In genomic region chr11:62104816-62105610, GRCh38 we compare ENCODE assay signal across 10 cellular contexts. TPM values are rescaled to one million over a fixed set of nuclear protein-coding genes. Genes with fewer than 3 reads are reported as not detected.
DNase-seq lines count a peak whose midpoint lies in the region; ATAC-seq and TF ChIP-seq lines count a peak whose summit lies in the region.
"Had no signal": no experiment of that assay in that cellular context is flagged by ENCODE, and none has a peak within 500 bp of the region (broad histone marks: within the 10 kb centered on the region; RNA-seq: fewer than 3 reads in every experiment).

No MANE protein-coding gene starts in this region.

- POLR2A ChIA-PET in activated CD4-positive, alpha-beta T cell treated with anti-CD3 and anti-CD28 coated beads for 36 hours (lab: Charles Lee): no interaction called here

- H3K27me3 Mint-ChIP-seq in activated CD4-positive, alpha-beta T cell treated with anti-CD3 and anti-CD28 coated beads for 36 hours: no peaks in the 10 kb centered on the region

- H3K4me3 ChIP-seq in mammary epithelial cell (replicated peaks in 1 of 3; ENCODE audit: insufficient read depth in 1 of 3, low read depth in 2 of 3, low read length in 3 of 3) (no peak overlapping the region), left lung (peak overlapping the region in 1 of 2 donors; percentile 4), testis (peak overlapping the region in 1 of 2 donors; percentile 1)
- H3K4me3 ChIP-seq: HAP-1 had no signal

- H3K4me1 ChIP-seq in mammary epithelial cell (ENCODE audit: insufficient read depth, low read length) (no peaks in the 10 kb centered on the region), left lung (peaks cover 10 to 16% of the 10 kb centered on the region in 2 donors), testis (peaks cover 12% of the 10 kb centered on the region)
- H3K4me1 ChIP-seq: HAP-1 had no signal

- BruUV-seq in mammary epithelial cell (replicated peaks; lab: Mats Ljungman, UMichigan): no TSS peak

- no peak for TF ChIP-seq CTCF in mammary epithelial cell (conservative IDR thresholded peaks at IDR 0.05 in 1 of 2, IDR thresholded peaks at IDR 0.05 in 1 of 2; ENCODE audit: extremely low read depth in 1 of 2, insufficient read depth in 1 of 2, low read depth in 1 of 2, low read length in 2 of 2)
- no peak for TF ChIP-seq CTCF in left lung (IDR thresholded peaks at IDR 0.05)
- TF ChIP-seq CTCF in testis (IDR thresholded peaks at IDR 0.05): no peak

- H3K9me3 Mint-ChIP-seq in activated CD4-positive, alpha-beta T cell treated with anti-CD3 and anti-CD28 coated beads for 36 hours (ENCODE audit: low read depth): peaks cover 4% of the 10 kb centered on the region

- DNase-seq in activated CD4-positive, alpha-beta T cell treated with anti-CD3 and anti-CD28 coated beads for 36 hours: no peak
- DNase-seq in activated CD4-positive, alpha-beta T cell treated with anti-CD3 and anti-CD28 coated beads, Interleukin-2, amount 50 U/mL, for 4 hours: no peak
- DNase-seq in mammary epithelial cell (no peak), left lung (no peak), testis (no peak)
- DNase-seq: NCI-H226 had no signal

- no peak overlapping the region for H3K4me2 ChIP-seq in mammary epithelial cell (ENCODE audit: insufficient read depth, low read depth, low read length)

- no peak for TF ChIP-seq POLR2A in testis (IDR thresholded peaks at IDR 0.05)

- H3K27me3 ChIP-seq in mammary epithelial cell (ENCODE audit: insufficient read depth, low read length) (no peaks in the 10 kb centered on the region), left lung (no peaks in the 10 kb centered on the region), testis (no peaks in the 10 kb centered on the region)

- H3K4me1 Mint-ChIP-seq in activated CD4-positive, alpha-beta T cell treated with anti-CD3 and anti-CD28 coated beads for 36 hours: peaks cover 16% of the 10 kb centered on the region

- peak overlapping the region; percentile 53 for H2AFZ ChIP-seq in mammary epithelial cell (ENCODE audit: low read depth, low read length)

- H3K36me3 Mint-ChIP-seq in activated CD4-positive, alpha-beta T cell treated with anti-CD3 and anti-CD28 coated beads for 36 hours (ENCODE audit: low read depth): no peaks in the 10 kb centered on the region

- CTCF ChIA-PET in activated CD4-positive, alpha-beta T cell treated with anti-CD3 and anti-CD28 coated beads for 36 hours (lab: Charles Lee): interaction anchor here (1.7 to 5.7 kb wide), 5 partner anchors 23 to 308 kb away, joined by 6 to 151 read pairs (median 9); no protein-coding TSS in a partner anchor
- CTCF ChIA-PET in mammary epithelial cell (lab: Charles Lee; ENCODE audit: low non-redundant PET): no interaction called here

- H3K4me3 Mint-ChIP-seq in activated CD4-positive, alpha-beta T cell treated with anti-CD3 and anti-CD28 coated beads for 36 hours: peak overlapping the region; percentile 12

- H3K36me3 ChIP-seq in mammary epithelial cell (ENCODE audit: insufficient read depth, low read length): no peaks in the 10 kb centered on the region
- no peaks in the 10 kb centered on the region for H3K36me3 ChIP-seq in left lung
- H3K36me3 ChIP-seq in testis (ENCODE audit: low read depth, missing control alignments): no peaks in the 10 kb centered on the region
- H3K36me3 ChIP-seq: HAP-1 had no signal

- no peak overlapping the region for H3K9ac ChIP-seq in mammary epithelial cell (ENCODE audit: insufficient read depth, low read length)

- H3K27ac ChIP-seq in mammary epithelial cell (ENCODE audit: insufficient read depth, low read depth, low read length): no peak overlapping the region
- H3K27ac ChIP-seq in left lung: peak overlapping the region; percentile 16 to 54
- peak overlapping the region; percentile 64 to 68 for H3K27ac ChIP-seq in testis

- dilution Hi-C loops in mammary epithelial cell (cut with HindIII; ENCODE audit: low sequenced_read_pairs): loop anchor here (5.0 kb wide), 3 partner anchors 53 to 203 kb away; no protein-coding TSS in a partner anchor

- intact Hi-C loops in activated CD4-positive, alpha-beta T cell treated with anti-CD3 and anti-CD28 coated beads for 36 hours (cut with DNase I, micrococcal nuclease): loop anchor here in 1 of 2 experiments (5.0 kb wide), 1 partner anchor 353 kb away; the partner anchor contains the start of gene MYRF
- intact Hi-C loops in mammary epithelial cell (cut with micrococcal nuclease): no loop called here
- intact Hi-C loops in left lung (cut with DNase I): no loop called here
- intact Hi-C loops in testis (cut with DNase I; ENCODE audit: low total_unique reads): loop anchor here (5.0 to 10.0 kb wide), 2 partner anchors 213 to 310 kb away; partner anchors contain the start of genes FADS3, FEN1 and TMEM258

- H3K79me2 ChIP-seq in mammary epithelial cell (ENCODE audit: insufficient read depth, low read length): no peaks in the 10 kb centered on the region

- WGBS in mammary epithelial cell (ENCODE audit: low coverage, missing lambda C conversion rate): 27% methylated on average over 10 of the region's 10 CpGs
- WGBS in testis, 2 donors: 44 to 46% methylated on average over 10 of the region's 10 CpGs

- H3K9me3 ChIP-seq in mammary epithelial cell (replicated peaks; ENCODE audit: insufficient read depth, low read length) (no peaks in the 10 kb centered on the region), left lung (no peaks in the 10 kb centered on the region), testis (no peaks in the 10 kb centered on the region)

- no peaks in the 10 kb centered on the region for H4K20me1 ChIP-seq in mammary epithelial cell (ENCODE audit: insufficient read depth, low read length)

- peak overlapping the region; percentile 82 for H3K27ac Mint-ChIP-seq in activated CD4-positive, alpha-beta T cell treated with anti-CD3 and anti-CD28 coated beads for 36 hours

- peak; percentile 82 for ATAC-seq in activated CD4-positive, alpha-beta T cell treated with anti-CD3 and anti-CD28 coated beads for 36 hours
- ATAC-seq in left lung (peak; percentile 66), HG02852 (IDR thresholded peaks at IDR 0.05; ENCODE audit: unreplicated experiment) (no peak), HG03025 (IDR thresholded peaks at IDR 0.05; ENCODE audit: low FRiP score, unreplicated experiment) (no peak), HG03139 (IDR thresholded peaks at IDR 0.05; ENCODE audit: unreplicated experiment) (no peak)

- in situ Hi-C loops in mammary epithelial cell (cut with MboI; ENCODE audit: low sequenced_read_pairs in 2 of 2): no loop called here

RNA-seq across cellular contexts. Expression of gene INCENP, which starts 18.8 kb away (rescaled TPM):
- 100 to 1,000 TPM; 125 to 140 TPM for total RNA-seq in activated CD4-positive, alpha-beta T cell treated with anti-CD3 and anti-CD28 coated beads for 36 hours
- 10 to 100 TPM; 15.7 to 60.6 TPM for total RNA-seq in mammary epithelial cell
- polyA plus RNA-seq in mammary epithelial cell: 27.4 TPM
- polyA minus RNA-seq in mammary epithelial cell: 34.9 TPM
- 10 to 100 TPM; 17.3 to 21.6 TPM for total RNA-seq in left lung
- 10 to 100 TPM; 42.0 to 46.6 TPM for total RNA-seq in testis
- 25.0 TPM for polyA plus RNA-seq in testis (ENCODE audit: insufficient read depth, low read depth, low replicate concordance)

Comparison
In these comparisons a context has a peak if more than half of its experiments do, and no peak if none do; other contexts are left out.
1. ATAC-seq: peak in activated CD4-positive, alpha-beta T cell treated with anti-CD3 and anti-CD28 coated beads for 36 hours (single experiment) and left lung (single experiment); none in HG02852 (single experiment), HG03025 (single experiment) and HG03139 (single experiment).